ENCODE assay signal across 1 cellular context in genomic region chr12:48351022-48351708, GRCh38.
TF ChIP-seq lines count a peak whose summit lies in the region.

No MANE protein-coding gene starts in this region.

TF ChIP-seq in HepG2, 621 proteins besides CTCF, POLR2A, EP300 and RAD21 (continued from another document and continues in another):
- TF ChIP-seq ZNF770 (CRISPR knock-in tag; IDR thresholded peaks at IDR 0.05) (no peak), ZSCAN5A (CRISPR knock-in tag; IDR thresholded peaks at IDR 0.05; ENCODE audit: borderline replicate concordance) (no peak), ZNF878 (CRISPR knock-in tag; IDR thresholded peaks at IDR 0.05) (no peak), SOX5 (CRISPR knock-in tag; IDR thresholded peaks at IDR 0.05; ENCODE audit: borderline replicate concordance) (no peak), ZNF256 (CRISPR knock-in tag; conservative IDR thresholded peaks at IDR 0.05) (no peak), ZNF10 (CRISPR knock-in tag; IDR thresholded peaks at IDR 0.05; ENCODE audit: borderline replicate concordance, low read depth) (no peak), MIXL1 (CRISPR knock-in tag; IDR thresholded peaks at IDR 0.05) (peak; percentile 45; the same call in 1 of the 2 replicates), SRSF1 (optimal IDR thresholded peaks at IDR 0.05; ENCODE audit: low read depth, low read length) (no peak), SYNCRIP (IDR thresholded peaks at IDR 0.05; ENCODE audit: insufficient read depth, low read depth, low read length) (no peak), KLF12 (CRISPR knock-in tag; IDR thresholded peaks at IDR 0.05; ENCODE audit: borderline replicate concordance) (no peak), JUND (CRISPR knock-in tag; IDR thresholded peaks at IDR 0.05) (no peak), CSRNP2 (CRISPR knock-in tag; conservative IDR thresholded peaks at IDR 0.05; ENCODE audit: low read depth) (no peak), GATAD1 (CRISPR knock-in tag; IDR thresholded peaks at IDR 0.05) (no peak), DMTF1 (CRISPR knock-in tag; IDR thresholded peaks at IDR 0.05) (no peak), PATZ1 (CRISPR knock-in tag; IDR thresholded peaks at IDR 0.05) (no peak; the same call in 1 of the 2 replicates), PHF21A (CRISPR knock-in tag; IDR thresholded peaks at IDR 0.05) (no peak), MLLT10 (CRISPR knock-in tag; IDR thresholded peaks at IDR 0.05) (no peak), ZNF782 (CRISPR knock-in tag; IDR thresholded peaks at IDR 0.05; ENCODE audit: borderline replicate concordance) (no peak), MXD1 (CRISPR knock-in tag; IDR thresholded peaks at IDR 0.05) (no peak), KAT8 (CRISPR knock-in tag; IDR thresholded peaks at IDR 0.05) (no peak), ZBTB33 (CRISPR knock-in tag; IDR thresholded peaks at IDR 0.05) (no peak), ZKSCAN5 (CRISPR knock-in tag; IDR thresholded peaks at IDR 0.05) (no peak), ZNF562 (CRISPR knock-in tag; IDR thresholded peaks at IDR 0.05; ENCODE audit: borderline replicate concordance) (no peak), ZNF232 (CRISPR knock-in tag; IDR thresholded peaks at IDR 0.05; ENCODE audit: borderline replicate concordance) (0 out of 2 replicates have a peak, but pooled peaks have one; percentile 58), MYPOP (CRISPR knock-in tag; IDR thresholded peaks at IDR 0.05) (0 out of 2 replicates have a peak, but pooled peaks have one; percentile 44), CREB3 (CRISPR knock-in tag; IDR thresholded peaks at IDR 0.05) (no peak), ZNF274 (CRISPR knock-in tag; IDR thresholded peaks at IDR 0.05) (no peak), THYN1 (CRISPR knock-in tag; IDR thresholded peaks at IDR 0.05; ENCODE audit: borderline replicate concordance, low read depth) (no peak), ZNF615 (CRISPR knock-in tag; IDR thresholded peaks at IDR 0.05; ENCODE audit: borderline replicate concordance) (no peak), SKIL (CRISPR knock-in tag; IDR thresholded peaks at IDR 0.05; ENCODE audit: borderline replicate concordance) (no peak), ZFP91 (CRISPR knock-in tag; IDR thresholded peaks at IDR 0.05; ENCODE audit: borderline replicate concordance) (0 out of 2 replicates have a peak, but pooled peaks have one; percentile 2), ZNF747 (CRISPR knock-in tag; IDR thresholded peaks at IDR 0.05; ENCODE audit: borderline replicate concordance) (no peak), ZNF292 (CRISPR knock-in tag; IDR thresholded peaks at IDR 0.05; ENCODE audit: borderline replicate concordance, low read depth) (no peak), TBX2 (CRISPR knock-in tag; IDR thresholded peaks at IDR 0.05; ENCODE audit: borderline replicate concordance) (no peak), ZNF800 (CRISPR knock-in tag; IDR thresholded peaks at IDR 0.05) (peak; percentile 55; the same call in 1 of the 2 replicates), ZNF260 (CRISPR knock-in tag; IDR thresholded peaks at IDR 0.05; ENCODE audit: borderline replicate concordance, low read depth) (no peak), SALL2 (CRISPR knock-in tag; IDR thresholded peaks at IDR 0.05) (no peak), TBX3 (IDR thresholded peaks at IDR 0.05; ENCODE audit: borderline replicate concordance) (no peak), MEF2D (CRISPR knock-in tag; IDR thresholded peaks at IDR 0.05) (no peak)
